In genomic region chr1:109426278-109427170, GRCh38 we compare ENCODE assay signal across 1 cellular context.
TF ChIP-seq lines count a peak whose summit lies in the region.

Gene PSMA5 (minus strand): TSS chr1:109426448. CDS start chr1:109426330, 118 bp downstream.

TF ChIP-seq in WTC11, 78 proteins besides CTCF, POLR2A, EP300 and RAD21 (continued from another document and continues in another):
- TF ChIP-seq TEAD1 (CRISPR knock-in tag; IDR thresholded peaks at IDR 0.05): peak; percentile 33
- no peak for TF ChIP-seq ZNF671 (CRISPR knock-in tag; IDR thresholded peaks at IDR 0.05)
- no peak for TF ChIP-seq ATF3 (CRISPR knock-in tag; conservative IDR thresholded peaks at IDR 0.05)
- TF ChIP-seq, protein P1, sequence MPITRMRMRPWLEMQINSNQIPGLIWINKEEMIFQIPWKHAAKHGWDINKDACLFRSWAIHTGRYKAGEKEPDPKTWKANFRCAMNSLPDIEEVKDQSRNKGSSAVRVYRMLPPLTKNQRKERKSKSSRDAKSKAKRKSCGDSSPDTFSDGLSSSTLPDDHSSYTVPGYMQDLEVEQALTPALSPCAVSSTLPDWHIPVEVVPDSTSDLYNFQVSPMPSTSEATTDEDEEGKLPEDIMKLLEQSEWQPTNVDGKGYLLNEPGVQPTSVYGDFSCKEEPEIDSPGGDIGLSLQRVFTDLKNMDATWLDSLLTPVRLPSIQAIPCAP (CRISPR knock-in tag; IDR thresholded peaks at IDR 0.05): no peak
- TF ChIP-seq, protein P2, sequence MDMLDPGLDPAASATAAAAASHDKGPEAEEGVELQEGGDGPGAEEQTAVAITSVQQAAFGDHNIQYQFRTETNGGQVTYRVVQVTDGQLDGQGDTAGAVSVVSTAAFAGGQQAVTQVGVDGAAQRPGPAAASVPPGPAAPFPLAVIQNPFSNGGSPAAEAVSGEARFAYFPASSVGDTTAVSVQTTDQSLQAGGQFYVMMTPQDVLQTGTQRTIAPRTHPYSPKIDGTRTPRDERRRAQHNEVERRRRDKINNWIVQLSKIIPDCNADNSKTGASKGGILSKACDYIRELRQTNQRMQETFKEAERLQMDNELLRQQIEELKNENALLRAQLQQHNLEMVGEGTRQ (CRISPR knock-in tag; IDR thresholded peaks at IDR 0.05): peak; percentile 80
- TF ChIP-seq, protein P3, sequence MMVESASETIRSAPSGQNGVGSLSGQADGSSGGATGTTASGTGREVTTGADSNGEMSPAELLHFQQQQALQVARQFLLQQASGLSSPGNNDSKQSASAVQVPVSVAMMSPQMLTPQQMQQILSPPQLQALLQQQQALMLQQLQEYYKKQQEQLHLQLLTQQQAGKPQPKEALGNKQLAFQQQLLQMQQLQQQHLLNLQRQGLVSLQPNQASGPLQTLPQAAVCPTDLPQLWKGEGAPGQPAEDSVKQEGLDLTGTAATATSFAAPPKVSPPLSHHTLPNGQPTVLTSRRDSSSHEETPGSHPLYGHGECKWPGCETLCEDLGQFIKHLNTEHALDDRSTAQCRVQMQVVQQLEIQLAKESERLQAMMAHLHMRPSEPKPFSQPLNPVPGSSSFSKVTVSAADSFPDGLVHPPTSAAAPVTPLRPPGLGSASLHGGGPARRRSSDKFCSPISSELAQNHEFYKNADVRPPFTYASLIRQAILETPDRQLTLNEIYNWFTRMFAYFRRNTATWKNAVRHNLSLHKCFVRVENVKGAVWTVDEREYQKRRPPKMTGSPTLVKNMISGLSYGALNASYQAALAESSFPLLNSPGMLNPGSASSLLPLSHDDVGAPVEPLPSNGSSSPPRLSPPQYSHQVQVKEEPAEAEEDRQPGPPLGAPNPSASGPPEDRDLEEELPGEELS (CRISPR knock-in tag; IDR thresholded peaks at IDR 0.05): no peak
- TF ChIP-seq, protein P4, sequence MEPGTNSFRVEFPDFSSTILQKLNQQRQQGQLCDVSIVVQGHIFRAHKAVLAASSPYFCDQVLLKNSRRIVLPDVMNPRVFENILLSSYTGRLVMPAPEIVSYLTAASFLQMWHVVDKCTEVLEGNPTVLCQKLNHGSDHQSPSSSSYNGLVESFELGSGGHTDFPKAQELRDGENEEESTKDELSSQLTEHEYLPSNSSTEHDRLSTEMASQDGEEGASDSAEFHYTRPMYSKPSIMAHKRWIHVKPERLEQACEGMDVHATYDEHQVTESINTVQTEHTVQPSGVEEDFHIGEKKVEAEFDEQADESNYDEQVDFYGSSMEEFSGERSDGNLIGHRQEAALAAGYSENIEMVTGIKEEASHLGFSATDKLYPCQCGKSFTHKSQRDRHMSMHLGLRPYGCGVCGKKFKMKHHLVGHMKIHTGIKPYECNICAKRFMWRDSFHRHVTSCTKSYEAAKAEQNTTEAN (CRISPR knock-in tag; IDR thresholded peaks at IDR 0.05): no peak
- TF ChIP-seq MXD4 (CRISPR knock-in tag; IDR thresholded peaks at IDR 0.05; ENCODE audit: borderline replicate concordance): no peak
- TF ChIP-seq MLX (CRISPR knock-in tag; IDR thresholded peaks at IDR 0.05): no peak
- TF ChIP-seq, protein P5, sequence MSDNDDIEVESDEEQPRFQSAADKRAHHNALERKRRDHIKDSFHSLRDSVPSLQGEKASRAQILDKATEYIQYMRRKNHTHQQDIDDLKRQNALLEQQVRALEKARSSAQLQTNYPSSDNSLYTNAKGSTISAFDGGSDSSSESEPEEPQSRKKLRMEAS (CRISPR knock-in tag; IDR thresholded peaks at IDR 0.05): peak; percentile 83
- TF ChIP-seq PRRX2 (CRISPR knock-in tag; IDR thresholded peaks at IDR 0.05): no peak
- TF ChIP-seq ZNF423 (CRISPR knock-in tag; IDR thresholded peaks at IDR 0.05): 0 out of 2 replicates have a peak, but pooled peaks have one; percentile 5
- no peak for TF ChIP-seq SMAD4 (CRISPR knock-in tag; IDR thresholded peaks at IDR 0.05)
- TF ChIP-seq ZNF317 (CRISPR knock-in tag; IDR thresholded peaks at IDR 0.05; ENCODE audit: borderline replicate concordance, low read depth): no peak
- TF ChIP-seq NR3C1 (CRISPR knock-in tag; conservative IDR thresholded peaks at IDR 0.05; ENCODE audit: low read depth): no peak
- no peak for TF ChIP-seq ZNF512 (CRISPR knock-in tag; IDR thresholded peaks at IDR 0.05; ENCODE audit: borderline replicate concordance)
- peak; percentile 16; the same call in 1 of the 2 replicates for TF ChIP-seq GABPB1 (CRISPR knock-in tag; IDR thresholded peaks at IDR 0.05)
- TF ChIP-seq FOXK1 (CRISPR knock-in tag; IDR thresholded peaks at IDR 0.05): peak; percentile 51; the same call in 1 of the 2 replicates
- peak; percentile 93 for TF ChIP-seq NFYB (CRISPR knock-in tag; conservative IDR thresholded peaks at IDR 0.05; ENCODE audit: low read depth)
- no peak for TF ChIP-seq OVOL2 (CRISPR knock-in tag; IDR thresholded peaks at IDR 0.05; ENCODE audit: borderline replicate concordance)
- no peak for TF ChIP-seq GRHL2 (CRISPR knock-in tag; IDR thresholded peaks at IDR 0.05; ENCODE audit: insufficient replicate concordance, severe bottlenecking)
- TF ChIP-seq, protein P6, sequence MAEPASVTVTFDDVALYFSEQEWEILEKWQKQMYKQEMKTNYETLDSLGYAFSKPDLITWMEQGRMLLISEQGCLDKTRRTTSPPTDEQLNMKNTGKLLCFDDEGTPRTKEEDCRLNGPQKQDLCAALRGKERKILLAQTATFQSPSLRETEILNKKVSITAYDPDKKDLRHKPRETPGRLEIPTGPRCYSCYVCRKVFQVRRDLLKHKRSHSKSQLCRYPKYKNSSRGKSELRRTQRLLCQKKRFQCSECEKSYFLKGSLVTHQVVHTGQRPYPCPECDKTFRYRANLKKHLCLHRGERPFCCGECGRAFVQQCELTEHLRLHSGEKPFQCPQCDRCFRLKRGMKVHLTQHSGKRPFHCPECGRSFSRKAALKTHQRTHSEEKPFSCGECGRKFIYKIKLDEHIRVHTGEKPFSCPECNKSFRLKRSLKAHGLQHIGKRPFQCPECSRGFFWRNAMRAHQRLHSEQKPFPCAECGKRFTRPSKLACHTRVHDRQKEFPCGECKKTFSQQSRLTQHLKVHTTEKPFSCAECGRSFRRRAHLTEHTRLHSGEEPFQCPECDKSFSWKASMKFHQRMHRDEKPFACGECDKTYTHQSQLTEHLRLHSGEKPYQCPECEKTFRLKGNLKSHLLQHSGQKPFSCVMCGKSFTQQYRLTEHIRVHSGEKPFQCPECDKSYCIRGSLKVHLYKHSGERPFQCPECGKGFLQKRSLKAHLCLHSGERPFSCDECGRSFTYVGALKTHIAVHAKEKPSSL (CRISPR knock-in tag; conservative IDR thresholded peaks at IDR 0.05): no peak
- TF ChIP-seq, protein P7, sequence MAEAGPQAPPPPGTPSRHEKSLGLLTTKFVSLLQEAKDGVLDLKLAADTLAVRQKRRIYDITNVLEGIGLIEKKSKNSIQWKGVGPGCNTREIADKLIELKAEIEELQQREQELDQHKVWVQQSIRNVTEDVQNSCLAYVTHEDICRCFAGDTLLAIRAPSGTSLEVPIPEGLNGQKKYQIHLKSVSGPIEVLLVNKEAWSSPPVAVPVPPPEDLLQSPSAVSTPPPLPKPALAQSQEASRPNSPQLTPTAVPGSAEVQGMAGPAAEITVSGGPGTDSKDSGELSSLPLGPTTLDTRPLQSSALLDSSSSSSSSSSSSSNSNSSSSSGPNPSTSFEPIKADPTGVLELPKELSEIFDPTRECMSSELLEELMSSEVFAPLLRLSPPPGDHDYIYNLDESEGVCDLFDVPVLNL (CRISPR knock-in tag; IDR thresholded peaks at IDR 0.05; ENCODE audit: borderline replicate concordance, low read depth): no peak
- TF ChIP-seq E2F1 (CRISPR knock-in tag; IDR thresholded peaks at IDR 0.05): no peak
- TF ChIP-seq JAZF1 (CRISPR knock-in tag; IDR thresholded peaks at IDR 0.05): no peak
- TF ChIP-seq, protein P8, sequence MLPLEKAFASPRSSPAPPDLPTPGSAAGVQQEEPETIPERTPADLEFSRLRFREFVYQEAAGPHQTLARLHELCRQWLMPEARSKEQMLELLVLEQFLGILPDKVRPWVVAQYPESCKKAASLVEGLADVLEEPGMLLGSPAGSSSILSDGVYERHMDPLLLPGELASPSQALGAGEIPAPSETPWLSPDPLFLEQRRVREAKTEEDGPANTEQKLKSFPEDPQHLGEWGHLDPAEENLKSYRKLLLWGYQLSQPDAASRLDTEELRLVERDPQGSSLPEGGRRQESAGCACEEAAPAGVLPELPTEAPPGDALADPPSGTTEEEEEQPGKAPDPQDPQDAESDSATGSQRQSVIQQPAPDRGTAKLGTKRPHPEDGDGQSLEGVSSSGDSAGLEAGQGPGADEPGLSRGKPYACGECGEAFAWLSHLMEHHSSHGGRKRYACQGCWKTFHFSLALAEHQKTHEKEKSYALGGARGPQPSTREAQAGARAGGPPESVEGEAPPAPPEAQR (CRISPR knock-in tag; IDR thresholded peaks at IDR 0.05): no peak
- TF ChIP-seq AR (CRISPR knock-in tag; IDR thresholded peaks at IDR 0.05): no peak
- TF ChIP-seq CBFB (CRISPR knock-in tag; IDR thresholded peaks at IDR 0.05; ENCODE audit: low read depth): no peak
- no peak for TF ChIP-seq KAT7 (CRISPR knock-in tag; IDR thresholded peaks at IDR 0.05; ENCODE audit: borderline replicate concordance)
- TF ChIP-seq ZNF263 (CRISPR knock-in tag; IDR thresholded peaks at IDR 0.05; ENCODE audit: low read depth): no peak
- TF ChIP-seq, protein P9, sequence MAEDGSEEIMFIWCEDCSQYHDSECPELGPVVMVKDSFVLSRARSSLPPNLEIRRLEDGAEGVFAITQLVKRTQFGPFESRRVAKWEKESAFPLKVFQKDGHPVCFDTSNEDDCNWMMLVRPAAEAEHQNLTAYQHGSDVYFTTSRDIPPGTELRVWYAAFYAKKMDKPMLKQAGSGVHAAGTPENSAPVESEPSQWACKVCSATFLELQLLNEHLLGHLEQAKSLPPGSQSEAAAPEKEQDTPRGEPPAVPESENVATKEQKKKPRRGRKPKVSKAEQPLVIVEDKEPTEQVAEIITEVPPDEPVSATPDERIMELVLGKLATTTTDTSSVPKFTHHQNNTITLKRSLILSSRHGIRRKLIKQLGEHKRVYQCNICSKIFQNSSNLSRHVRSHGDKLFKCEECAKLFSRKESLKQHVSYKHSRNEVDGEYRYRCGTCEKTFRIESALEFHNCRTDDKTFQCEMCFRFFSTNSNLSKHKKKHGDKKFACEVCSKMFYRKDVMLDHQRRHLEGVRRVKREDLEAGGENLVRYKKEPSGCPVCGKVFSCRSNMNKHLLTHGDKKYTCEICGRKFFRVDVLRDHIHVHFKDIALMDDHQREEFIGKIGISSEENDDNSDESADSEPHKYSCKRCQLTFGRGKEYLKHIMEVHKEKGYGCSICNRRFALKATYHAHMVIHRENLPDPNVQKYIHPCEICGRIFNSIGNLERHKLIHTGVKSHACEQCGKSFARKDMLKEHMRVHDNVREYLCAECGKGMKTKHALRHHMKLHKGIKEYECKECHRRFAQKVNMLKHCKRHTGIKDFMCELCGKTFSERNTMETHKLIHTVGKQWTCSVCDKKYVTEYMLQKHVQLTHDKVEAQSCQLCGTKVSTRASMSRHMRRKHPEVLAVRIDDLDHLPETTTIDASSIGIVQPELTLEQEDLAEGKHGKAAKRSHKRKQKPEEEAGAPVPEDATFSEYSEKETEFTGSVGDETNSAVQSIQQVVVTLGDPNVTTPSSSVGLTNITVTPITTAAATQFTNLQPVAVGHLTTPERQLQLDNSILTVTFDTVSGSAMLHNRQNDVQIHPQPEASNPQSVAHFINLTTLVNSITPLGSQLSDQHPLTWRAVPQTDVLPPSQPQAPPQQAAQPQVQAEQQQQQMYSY (CRISPR knock-in tag; IDR thresholded peaks at IDR 0.05): no peak
- no peak for TF ChIP-seq ZNF138 (CRISPR knock-in tag; conservative IDR thresholded peaks at IDR 0.05)
